ENCODE assay signal across 26 cellular contexts in genomic region chr7:10015687-10016086, GRCh38.
"Had no signal": no experiment of that assay in that cellular context is flagged by ENCODE, and none has a peak within 500 bp of the region (broad histone marks: within the 10 kb centered on the region; RNA-seq: fewer than 3 reads in every experiment).

No MANE protein-coding gene starts in this region.

- H3K36me3 ChIP-seq: gastroesophageal sphincter, pancreas, right atrium auricular region, suprapubic skin, tibial artery had no signal

- H3K4me1 Mint-ChIP-seq: activated CD4-positive, alpha-beta memory T cell treated with anti-CD3 and anti-CD28 coated beads, Interleukin-2, amount 10 ng/mL, durations not matched to agents 7 days and 5 days; activated CD4-positive, alpha-beta T cell treated with anti-CD3 and anti-CD28 coated beads, Interleukin-2, amount 10 ng/mL, durations not matched to agents 7 days and 5 days; activated T-helper 17 cell treated with anti-CD3 and anti-CD28 coated beads, Interleukin-2, amount 50 U/mL, for 72 hours; memory B cell; naive thymus-derived CD8-positive, alpha-beta T cell; neural crest cell; T-helper 17 cell; WTC11 had no signal

- DNase-seq: activated CD4-positive, alpha-beta memory T cell treated with anti-CD3 and anti-CD28 coated beads, Interleukin-2, amount 10 ng/mL, durations not matched to agents 7 days and 5 days; activated CD4-positive, alpha-beta T cell treated with anti-CD3 and anti-CD28 coated beads for 1 hour; activated CD4-positive, alpha-beta T cell treated with anti-CD3 and anti-CD28 coated beads, Interleukin-2, amount 10 ng/mL, durations not matched to agents 7 days and 5 days; activated CD8-positive, alpha-beta memory T cell treated with anti-CD3 and anti-CD28 coated beads, Interleukin-2, amount 50 U/mL, for 48 hours; activated T-cell treated with anti-CD3 and anti-CD28 coated beads, Interleukin-2, amount 50 U/mL, for 4 hours; dorsolateral prefrontal cortex; effector memory CD4-positive, alpha-beta T cell; hippocampal formation; left cardiac atrium; naive thymus-derived CD8-positive, alpha-beta T cell; nucleus accumbens; pancreas; psoas muscle; stimulated activated naive CD4-positive, alpha-beta T cell; T-helper 17 cell; T1000; tibial artery had no signal

- H3K27ac ChIP-seq: coronary artery, dorsolateral prefrontal cortex, gastroesophageal sphincter, pancreas, psoas muscle, right atrium auricular region, suprapubic skin, tibial artery had no signal

- H3K9me3 ChIP-seq: pancreas, psoas muscle, right atrium auricular region, tibial artery had no signal

- H3K27me3 Mint-ChIP-seq: activated CD4-positive, alpha-beta memory T cell treated with anti-CD3 and anti-CD28 coated beads, Interleukin-2, amount 10 ng/mL, durations not matched to agents 7 days and 5 days; activated CD4-positive, alpha-beta T cell treated with anti-CD3 and anti-CD28 coated beads, Interleukin-2, amount 10 ng/mL, durations not matched to agents 7 days and 5 days; activated T-helper 17 cell treated with anti-CD3 and anti-CD28 coated beads, Interleukin-2, amount 50 U/mL, for 72 hours; memory B cell; naive thymus-derived CD8-positive, alpha-beta T cell; T-helper 17 cell had no signal

- H3K9me3 Mint-ChIP-seq: activated CD4-positive, alpha-beta T cell treated with anti-CD3 and anti-CD28 coated beads, Interleukin-2, amount 10 ng/mL, durations not matched to agents 7 days and 5 days; memory B cell had no signal

- H3K36me3 Mint-ChIP-seq: memory B cell; naive thymus-derived CD8-positive, alpha-beta T cell had no signal

- H3K4me3 ChIP-seq: coronary artery, dorsolateral prefrontal cortex, gastroesophageal sphincter, pancreas, psoas muscle, right atrium auricular region, suprapubic skin, tibial artery had no signal

- H3K4me3 Mint-ChIP-seq: activated CD4-positive, alpha-beta memory T cell treated with anti-CD3 and anti-CD28 coated beads, Interleukin-2, amount 10 ng/mL, durations not matched to agents 7 days and 5 days; activated CD4-positive, alpha-beta T cell treated with anti-CD3 and anti-CD28 coated beads, Interleukin-2, amount 10 ng/mL, durations not matched to agents 7 days and 5 days; activated T-cell treated with anti-CD3 and anti-CD28 coated beads, Interleukin-2, amount 50 U/mL, for 4 hours; activated T-helper 17 cell treated with anti-CD3 and anti-CD28 coated beads, Interleukin-2, amount 50 U/mL, for 72 hours; memory B cell; naive thymus-derived CD8-positive, alpha-beta T cell; neural crest cell; T-helper 17 cell; WTC11 had no signal

- ATAC-seq: activated naive CD4-positive, alpha-beta T cell treated with anti-CD3 and anti-CD28 coated beads, Interleukin-2, amount 50 U/mL, for 72 hours; activated T-cell treated with anti-CD3 and anti-CD28 coated beads, Interleukin-2, amount 50 U/mL, for 4 hours; activated T-helper 17 cell treated with anti-CD3 and anti-CD28 coated beads, Interleukin-2, amount 50 U/mL, for 72 hours; gastroesophageal sphincter; left cardiac atrium; naive thymus-derived CD8-positive, alpha-beta T cell; pancreas; psoas muscle; T-helper 17 cell; WTC11 had no signal

- H3K4me1 ChIP-seq: gastroesophageal sphincter, pancreas, psoas muscle, right atrium auricular region, suprapubic skin, tibial artery had no signal

- H3K27ac Mint-ChIP-seq: activated CD4-positive, alpha-beta memory T cell treated with anti-CD3 and anti-CD28 coated beads, Interleukin-2, amount 10 ng/mL, durations not matched to agents 7 days and 5 days; activated CD4-positive, alpha-beta T cell treated with anti-CD3 and anti-CD28 coated beads, Interleukin-2, amount 10 ng/mL, durations not matched to agents 7 days and 5 days; activated naive CD4-positive, alpha-beta T cell treated with anti-CD3 and anti-CD28 coated beads, Interleukin-2, amount 50 U/mL, for 72 hours; activated T-helper 17 cell treated with anti-CD3 and anti-CD28 coated beads, Interleukin-2, amount 50 U/mL, for 72 hours; memory B cell; naive thymus-derived CD8-positive, alpha-beta T cell; T-helper 17 cell; WTC11 had no signal

- H3K27me3 ChIP-seq: dorsolateral prefrontal cortex, gastroesophageal sphincter, pancreas, right atrium auricular region, suprapubic skin, tibial artery had no signal
